In the genomic region with DNA sequence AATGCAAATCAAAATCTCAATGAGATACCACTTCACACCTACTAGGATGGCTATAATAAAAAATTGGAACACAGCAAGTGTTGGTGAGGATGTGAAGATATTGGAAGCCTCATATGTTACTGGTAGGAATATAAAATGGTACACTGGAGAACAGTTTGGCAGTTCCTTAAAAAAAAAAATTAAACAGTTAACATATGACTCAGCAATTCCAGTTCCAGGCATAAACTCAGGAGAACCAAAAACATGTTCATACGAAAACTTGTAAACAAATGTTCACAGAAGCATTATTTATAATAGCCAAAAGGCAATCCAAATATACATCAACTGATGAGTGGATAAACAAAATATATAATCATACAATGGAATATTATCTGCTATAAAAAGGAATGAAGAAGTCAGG, we compare ENCODE assay signal across 24 cellular contexts. TPM values are rescaled to one million over a fixed set of nuclear protein-coding genes. Genes with fewer than 3 reads are reported as not detected.
DNase-seq lines count a peak whose midpoint lies in the region; ATAC-seq and TF ChIP-seq lines count a peak whose summit lies in the region.
"Had no signal": no experiment of that assay in that cellular context is flagged by ENCODE, and none has a peak within 500 bp of the region (broad histone marks: within the 10 kb centered on the region; RNA-seq: fewer than 3 reads in every experiment).

No MANE protein-coding gene starts in this region.

- H3K27me3 ChIP-seq in adipocyte (replicated peaks; ENCODE audit: control insufficient read depth, insufficient read depth, low read length) (no peaks in the 10 kb centered on the region), mesenchymal stem cell (ENCODE audit: control insufficient read depth in 1 of 2, insufficient read depth in 1 of 2, low read length in 2 of 2) (no peaks in the 10 kb centered on the region)
- H3K27me3 ChIP-seq: neural progenitor cell, suprapubic skin had no signal

- DNase-seq in adipocyte (ENCODE audit: low read depth) (peak; percentile 39), mesenchymal stem cell (peak; percentile 60), RPMI8226 (no peak), NOMO-1 treated with dmso at 0.1 percent for 144 hours (lab: John Stamatoyannopoulos, UW; ENCODE audit: unreplicated experiment) (no peak)
- DNase-seq: activated CD4-positive, alpha-beta T cell treated with anti-CD3 and anti-CD28 coated beads for 48 hours; activated T-cell treated with anti-CD3 and anti-CD28 coated beads, Interleukin-2, amount 50 U/mL, for 72 hours; CD4-positive, alpha-beta T cell; cerebellar nuclear complex; DMS153; GDM1; kidney; lower lobe of right lung; NCI-H2171 treated with DMSO at 0.1 percent for 48 hours; NCI-H526; SW 1271 had no signal

- no peak overlapping the region for H2BK5ac ChIP-seq in mesenchymal stem cell (ENCODE audit: low read depth, low read length, poor library complexity, severe bottlenecking)

- H3K36me3 ChIP-seq in HEK293 (ENCODE audit: control insufficient read depth in 2 of 2, insufficient read depth in 1 of 2, low read length in 2 of 2) (no peaks in the 10 kb centered on the region), adipocyte (ENCODE audit: control insufficient read depth, insufficient read depth, low read length, severe bottlenecking) (no peaks in the 10 kb centered on the region), mesenchymal stem cell (ENCODE audit: control insufficient read depth in 1 of 2, insufficient read depth in 2 of 2, low read depth in 1 of 2, low read length in 2 of 2) (no peaks in the 10 kb centered on the region)
- H3K36me3 ChIP-seq: neural progenitor cell, prostate gland, suprapubic skin had no signal

- H2BK15ac ChIP-seq in mesenchymal stem cell (ENCODE audit: low read depth, poor library complexity, severe bottlenecking) = no peak overlapping the region

- no peak overlapping the region for H3K14ac ChIP-seq in mesenchymal stem cell (ENCODE audit: low read length in 2 of 2)

- H3K4ac ChIP-seq in mesenchymal stem cell (ENCODE audit: low read depth in 1 of 2, low read length in 2 of 2) = no peak overlapping the region

- H3K9me3 ChIP-seq in HEK293 (ENCODE audit: control insufficient read depth, insufficient read depth, low read depth, low read length) = no peaks in the 10 kb centered on the region
- no peaks in the 10 kb centered on the region for H3K9me3 ChIP-seq in adipocyte (ENCODE audit: control insufficient read depth, low read length)
- no peaks in the 10 kb centered on the region for H3K9me3 ChIP-seq in mesenchymal stem cell (ENCODE audit: control insufficient read depth, low read length)
- H3K9me3 ChIP-seq: lower lobe of right lung, prostate gland, suprapubic skin had no signal

- H2AK5ac ChIP-seq in mesenchymal stem cell (ENCODE audit: low read length, severe bottlenecking) = no peak overlapping the region

- 0% methylated on average over 1 of the region's 1 CpG for WGBS in mesenchymal stem cell

- POLR2A ChIA-PET in HEK293 (lab: Yijun Ruan, JAX) = no interaction called here

- H3K4me2 ChIP-seq in mesenchymal stem cell (ENCODE audit: low read length, poor library complexity, severe bottlenecking) = no peak overlapping the region
- H3K4me2 ChIP-seq: neural progenitor cell had no signal

- CTCF ChIA-PET in HEK293 (lab: Yijun Ruan, JAX) = interaction anchor here (2.1 kb wide), 1 partner anchor 35 kb away, joined by 7 read pairs; no protein-coding TSS in a partner anchor

- no peak overlapping the region for H2BK120ac ChIP-seq in mesenchymal stem cell (ENCODE audit: low read depth, low read length)

- H3K4me3 ChIP-seq in HEK293 (ENCODE audit: low read depth, low read length) = no peak overlapping the region
- H3K4me3 ChIP-seq in adipocyte (ENCODE audit: low read length) = no peak overlapping the region
- no peak overlapping the region for H3K4me3 ChIP-seq in mesenchymal stem cell (ENCODE audit: insufficient read depth in 1 of 2, low read depth in 1 of 2, low read length in 2 of 2)
- H3K4me3 ChIP-seq: lower lobe of right lung, neural progenitor cell, prostate gland, suprapubic skin had no signal

- H2AFZ ChIP-seq in mesenchymal stem cell (ENCODE audit: low read depth, low read length) = no peak overlapping the region
- H2AFZ ChIP-seq: neural progenitor cell had no signal

- H3K18ac ChIP-seq in mesenchymal stem cell (ENCODE audit: low read depth in 1 of 2, low read length in 2 of 2) = no peak overlapping the region

- H2BK12ac ChIP-seq in mesenchymal stem cell (ENCODE audit: low read length in 2 of 2) = no peak overlapping the region

- no peak overlapping the region for H4K91ac ChIP-seq in mesenchymal stem cell (ENCODE audit: low read length)

- no peak overlapping the region for H3K23ac ChIP-seq in mesenchymal stem cell (ENCODE audit: low read length in 2 of 2)

- TF ChIP-seq CTCF in C4-2B (conservative IDR thresholded peaks at IDR 0.05) = no peak
- TF ChIP-seq CTCF in HEK293 (tag by site-specific recombination; IDR thresholded peaks at IDR 0.05) = no peak

- H3K27ac ChIP-seq in C4-2B (peak overlapping the region; percentile 61), HEK293 (ENCODE audit: extremely low read depth, low read depth, low read length) (no peak overlapping the region), mesenchymal stem cell (ENCODE audit: low read length, poor library complexity, severe bottlenecking) (no peak overlapping the region)
- H3K27ac ChIP-seq: epithelial cell of prostate, lower lobe of right lung, neural progenitor cell, suprapubic skin had no signal

- H3K79me1 ChIP-seq in mesenchymal stem cell (replicated peaks; ENCODE audit: low read length, poor library complexity, severe bottlenecking) = peaks cover 20% of the 10 kb centered on the region

- H3K4me1 ChIP-seq in HEK293 (ENCODE audit: control insufficient read depth, insufficient read depth, low read length) = peaks cover 18% of the 10 kb centered on the region
- H3K4me1 ChIP-seq in adipocyte (ENCODE audit: control insufficient read depth, insufficient read depth, low read length) = peaks cover 8% of the 10 kb centered on the region
- peaks cover 5% of the 10 kb centered on the region for H3K4me1 ChIP-seq in mesenchymal stem cell (ENCODE audit: control insufficient read depth, insufficient read depth, low read depth, low read length)

- ATAC-seq in HG03460 (IDR thresholded peaks at IDR 0.05; ENCODE audit: unreplicated experiment) (no peak), HG03159 (IDR thresholded peaks at IDR 0.05; ENCODE audit: unreplicated experiment) (no peak)
- ATAC-seq: activated T-cell treated with anti-CD3 and anti-CD28 coated beads, Interleukin-2, amount 50 U/mL, for 72 hours; lower lobe of right lung; Right ventricle myocardium inferior had no signal

- H3K9ac ChIP-seq in adipocyte (ENCODE audit: low read length) (no peak overlapping the region), mesenchymal stem cell (ENCODE audit: low read length) (no peak overlapping the region)
- H3K9ac ChIP-seq: neural progenitor cell had no signal

- no peak overlapping the region for H4K8ac ChIP-seq in mesenchymal stem cell (ENCODE audit: low read length)

TF ChIP-seq in HEK293, 187 proteins besides CTCF, POLR2A, EP300 and RAD21 (continues in another document):
- TF ChIP-seq KLF16 (tag by site-specific recombination; IDR thresholded peaks at IDR 0.05) (no peak), ZBTB8A (tag by site-specific recombination; IDR thresholded peaks at IDR 0.05) (peak; percentile 32), ZNF138 (tag by site-specific recombination; IDR thresholded peaks at IDR 0.05; ENCODE audit: borderline replicate concordance) (no peak), ZBTB48 (tag by site-specific recombination; IDR thresholded peaks at IDR 0.05) (no peak), ZNF2 (tag by site-specific recombination; IDR thresholded peaks at IDR 0.05) (no peak), ZNF426 (tag by site-specific recombination; IDR thresholded peaks at IDR 0.05) (no peak), ZNF600 (tag by site-specific recombination; IDR thresholded peaks at IDR 0.05) (no peak), SP7 (tag by site-specific recombination; IDR thresholded peaks at IDR 0.05) (no peak), ZSCAN23 (tag by site-specific recombination; IDR thresholded peaks at IDR 0.05) (no peak), SETDB1 (IDR thresholded peaks at IDR 0.05; ENCODE audit: insufficient read length, low read length) (no peak)
- TF ChIP-seq, protein P1, sequence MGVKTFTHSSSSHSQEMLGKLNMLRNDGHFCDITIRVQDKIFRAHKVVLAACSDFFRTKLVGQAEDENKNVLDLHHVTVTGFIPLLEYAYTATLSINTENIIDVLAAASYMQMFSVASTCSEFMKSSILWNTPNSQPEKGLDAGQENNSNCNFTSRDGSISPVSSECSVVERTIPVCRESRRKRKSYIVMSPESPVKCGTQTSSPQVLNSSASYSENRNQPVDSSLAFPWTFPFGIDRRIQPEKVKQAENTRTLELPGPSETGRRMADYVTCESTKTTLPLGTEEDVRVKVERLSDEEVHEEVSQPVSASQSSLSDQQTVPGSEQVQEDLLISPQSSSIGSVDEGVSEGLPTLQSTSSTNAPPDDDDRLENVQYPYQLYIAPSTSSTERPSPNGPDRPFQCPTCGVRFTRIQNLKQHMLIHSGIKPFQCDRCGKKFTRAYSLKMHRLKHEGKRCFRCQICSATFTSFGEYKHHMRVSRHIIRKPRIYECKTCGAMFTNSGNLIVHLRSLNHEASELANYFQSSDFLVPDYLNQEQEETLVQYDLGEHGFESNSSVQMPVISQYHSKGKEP (tag by site-specific recombination; IDR thresholded peaks at IDR 0.05) = no peak
- TF ChIP-seq, protein P2, sequence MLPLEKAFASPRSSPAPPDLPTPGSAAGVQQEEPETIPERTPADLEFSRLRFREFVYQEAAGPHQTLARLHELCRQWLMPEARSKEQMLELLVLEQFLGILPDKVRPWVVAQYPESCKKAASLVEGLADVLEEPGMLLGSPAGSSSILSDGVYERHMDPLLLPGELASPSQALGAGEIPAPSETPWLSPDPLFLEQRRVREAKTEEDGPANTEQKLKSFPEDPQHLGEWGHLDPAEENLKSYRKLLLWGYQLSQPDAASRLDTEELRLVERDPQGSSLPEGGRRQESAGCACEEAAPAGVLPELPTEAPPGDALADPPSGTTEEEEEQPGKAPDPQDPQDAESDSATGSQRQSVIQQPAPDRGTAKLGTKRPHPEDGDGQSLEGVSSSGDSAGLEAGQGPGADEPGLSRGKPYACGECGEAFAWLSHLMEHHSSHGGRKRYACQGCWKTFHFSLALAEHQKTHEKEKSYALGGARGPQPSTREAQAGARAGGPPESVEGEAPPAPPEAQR (tag by site-specific recombination; IDR thresholded peaks at IDR 0.05) = no peak
- TF ChIP-seq, protein P3, sequence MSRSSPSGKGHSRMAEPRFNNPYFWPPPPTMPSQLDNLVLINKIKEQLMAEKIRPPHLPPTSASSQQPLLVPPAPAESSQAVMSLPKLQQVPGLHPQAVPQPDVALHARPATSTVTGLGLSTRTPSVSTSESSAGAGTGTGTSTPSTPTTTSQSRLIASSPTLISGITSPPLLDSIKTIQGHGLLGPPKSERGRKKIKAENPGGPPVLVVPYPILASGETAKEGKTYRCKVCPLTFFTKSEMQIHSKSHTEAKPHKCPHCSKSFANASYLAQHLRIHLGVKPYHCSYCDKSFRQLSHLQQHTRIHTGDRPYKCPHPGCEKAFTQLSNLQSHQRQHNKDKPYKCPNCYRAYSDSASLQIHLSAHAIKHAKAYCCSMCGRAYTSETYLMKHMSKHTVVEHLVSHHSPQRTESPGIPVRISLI (tag by site-specific recombination; IDR thresholded peaks at IDR 0.05) = peak; percentile 16; the same call in 1 of the 2 replicates

RNA-seq across cellular contexts. Expression of a gene that starts 28.2 kb away (rescaled TPM):
- polyA plus RNA-seq in mesenchymal stem cell (2013, experiment 1 of 2) = 13.6 TPM
- polyA plus RNA-seq in mesenchymal stem cell (2013, experiment 2 of 2) = 14.5 TPM

Comparison
In these comparisons a context has a peak if more than half of its experiments do, and no peak if none do; other contexts are left out.
1. DNase-seq: peak in adipocyte (single experiment) and mesenchymal stem cell (single experiment); none in RPMI8226 (single experiment) and NOMO-1 treated with dmso at 0.1 percent for 144 hours (single experiment).